Comparison of ENCODE assay signal across 8 cellular contexts in genomic region chr16:66275795-66276428, GRCh38.
A peak's percentile ranks its signal among the peaks of the same experiment; 100 is the strongest.
DNase-seq lines count a peak whose midpoint lies in the region; ATAC-seq and TF ChIP-seq lines count a peak whose summit lies in the region.

No MANE protein-coding gene starts in this region.

- no peak for ATAC-seq in body of pancreas
- no peak for ATAC-seq in GM18907 (IDR thresholded peaks at IDR 0.05; ENCODE audit: unreplicated experiment)

- DNase-seq in CD14-positive monocyte (ENCODE audit: low spot score) = no peak
- peak; percentile 44 for DNase-seq in GM20000 (ENCODE audit: low spot score)
- peak; percentile 41 for DNase-seq in NCI-H748 treated with DMSO at 0.1 percent for 48 hours (lab: John Stamatoyannopoulos, UW)
- DNase-seq in body of pancreas = peak; percentile 50 to 65 (median 58)
- DNase-seq in left kidney (ENCODE audit: low read depth, low spot score) = peak; percentile 71
- DNase-seq in DMS79 treated with DMSO at 0.1 percent for 48 hours (lab: John Stamatoyannopoulos, UW) = no peak
- DNase-seq in stimulated activated CD4-positive, alpha-beta T cell treated with anti-CD3 and anti-CD28 coated beads, Interleukin-4, amount 100 ng/mL, for 24 hours = no peak

- peaks cover 7 to 28% (median 15%) of the 10 kb centered on the region in 3 donors for H3K27me3 Mint-ChIP-seq in CD14-positive monocyte (ENCODE audit: low read depth in 3 of 3)

- H3K4me3 ChIP-seq in body of pancreas = no peak overlapping the region

- peak overlapping the region in 1 of 2 donors; percentile 12 for H3K4me3 Mint-ChIP-seq in CD14-positive monocyte

- intact Hi-C loops in CD14-positive monocyte (cut with micrococcal nuclease) (loop anchor here in 1 of 2 donors (5.0 kb wide), 1 partner anchor 36 kb away; no protein-coding TSS in a partner anchor), body of pancreas (cut with DNase I) (no loop called here)

- TF ChIP-seq CTCF in CD14-positive monocyte (IDR thresholded peaks at IDR 0.05) = peak; percentile 74
- TF ChIP-seq CTCF in GM20000 (IDR thresholded peaks at IDR 0.05; ENCODE audit: extremely low read depth, missing control alignments) = peak; percentile 46
- TF ChIP-seq CTCF in body of pancreas (IDR thresholded peaks at IDR 0.05) = peak in 6 of 7 experiments; percentile 43 to 71 (median 58)

- H3K27ac ChIP-seq in body of pancreas = no peak overlapping the region

- peaks cover 1 to 15% (median 5%) of the 10 kb centered on the region in 7 donors for H3K9me3 Mint-ChIP-seq in CD14-positive monocyte

- H3K27me3 ChIP-seq in body of pancreas = no peaks in the 10 kb centered on the region

- H3K9me3 ChIP-seq in body of pancreas = peaks cover 0 to 5% (median 0%) of the 10 kb centered on the region in 3 donors

- no peak for TF ChIP-seq POLR2A in body of pancreas (IDR thresholded peaks at IDR 0.05)

- no peaks in the 10 kb centered on the region for H3K4me1 ChIP-seq in body of pancreas

- 12 to 26% methylated on average over 6 of the region's 6 CpGs for WGBS in body of pancreas, 2 donors

- no peaks in the 10 kb centered on the region for H3K36me3 Mint-ChIP-seq in CD14-positive monocyte

- no peaks in the 10 kb centered on the region for H3K36me3 ChIP-seq in body of pancreas (replicated peaks in 1 of 2; ENCODE audit: insufficient read depth in 1 of 2, low read depth in 2 of 2)

- no peak overlapping the region for H3K27ac Mint-ChIP-seq in CD14-positive monocyte

- H3K4me1 Mint-ChIP-seq in CD14-positive monocyte = peaks cover 6% of the 10 kb centered on the region

Comparison
In these comparisons a context has a peak if more than half of its experiments do, and no peak if none do; other contexts are left out.
1. DNase-seq: peak in GM20000 (single experiment), NCI-H748 treated with DMSO at 0.1 percent for 48 hours (single experiment), body of pancreas (4 of 4) and left kidney (single experiment); none in CD14-positive monocyte (single experiment), DMS79 treated with DMSO at 0.1 percent for 48 hours (single experiment) and stimulated activated CD4-positive, alpha-beta T cell treated with anti-CD3 and anti-CD28 coated beads, Interleukin-4, amount 100 ng/mL, for 24 hours (single experiment).
2. Peak in every context shown above with its lines, with median percentiles within 50 percentile points of each other: CTCF ChIP-seq.